ENCODE assay signal across 1 cellular context in the genomic region with DNA sequence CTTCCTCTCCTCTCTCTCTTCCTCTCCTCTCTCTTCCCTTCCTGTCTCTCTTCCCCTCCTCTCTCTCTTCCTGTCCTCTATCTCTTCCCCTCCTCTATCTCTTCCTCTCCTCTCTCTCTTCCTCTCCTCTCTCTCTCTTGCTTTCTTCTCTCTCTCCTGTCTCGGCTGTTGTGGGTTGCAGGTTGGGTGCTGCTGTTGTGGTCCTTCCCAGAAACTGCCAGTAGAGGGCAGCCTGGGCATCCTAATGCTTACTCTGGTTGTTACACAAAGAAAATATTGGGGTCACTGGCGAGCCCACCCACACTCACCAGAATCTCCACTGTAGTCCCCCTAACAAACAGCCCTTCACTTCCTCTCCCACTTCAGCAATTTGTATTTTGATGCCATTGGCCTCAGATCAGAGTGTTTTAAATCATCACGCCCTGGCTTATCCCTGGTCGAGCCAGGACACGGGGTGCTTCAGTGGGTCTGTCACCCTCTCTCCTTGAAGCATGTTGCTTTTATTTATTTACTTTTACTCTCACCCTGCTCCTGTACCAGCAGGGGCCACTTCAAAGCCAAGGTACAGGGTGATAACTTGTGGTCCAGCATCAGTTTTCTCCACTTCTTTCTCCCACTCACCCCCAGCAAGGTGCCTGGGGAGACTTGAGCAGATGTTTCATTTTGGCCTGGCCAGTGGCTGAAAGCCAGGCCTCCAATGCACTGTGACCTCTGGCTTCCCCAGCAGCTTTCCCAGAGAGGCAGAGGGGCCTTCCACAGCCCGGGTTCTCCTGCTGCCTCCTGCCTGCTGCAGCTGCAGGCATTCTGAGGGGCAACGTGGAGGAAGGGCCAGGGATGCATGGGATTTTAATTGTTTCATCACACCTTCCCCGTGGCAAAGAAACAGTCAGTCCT.
TF ChIP-seq lines count a peak whose summit lies in the region.

No MANE protein-coding gene starts in this region.

TF ChIP-seq in HepG2, 621 proteins besides CTCF, POLR2A, EP300 and RAD21 (continued from another document and continues in another):
- TF ChIP-seq, protein P1, sequence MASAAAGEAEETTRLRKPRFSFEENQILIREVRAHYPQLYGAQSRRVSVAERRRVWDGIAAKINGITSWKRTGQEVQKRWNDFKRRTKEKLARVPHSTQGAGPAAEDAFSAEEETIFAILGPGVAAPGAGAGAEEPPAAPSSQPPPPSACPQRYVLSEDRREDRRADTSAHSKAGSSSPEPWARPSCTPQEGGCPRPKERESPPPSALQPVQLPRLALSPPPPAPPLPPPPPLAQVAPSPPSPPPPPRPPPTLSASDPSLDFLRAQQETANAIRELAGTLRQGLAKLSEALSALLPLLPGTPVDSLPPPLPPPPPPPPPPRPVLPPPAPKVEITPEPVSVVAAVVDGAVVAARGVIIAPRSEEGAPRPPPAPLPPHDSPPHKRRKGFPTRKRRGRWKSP (CRISPR knock-in tag; IDR thresholded peaks at IDR 0.05), result no peak
- TF ChIP-seq, protein P2, sequence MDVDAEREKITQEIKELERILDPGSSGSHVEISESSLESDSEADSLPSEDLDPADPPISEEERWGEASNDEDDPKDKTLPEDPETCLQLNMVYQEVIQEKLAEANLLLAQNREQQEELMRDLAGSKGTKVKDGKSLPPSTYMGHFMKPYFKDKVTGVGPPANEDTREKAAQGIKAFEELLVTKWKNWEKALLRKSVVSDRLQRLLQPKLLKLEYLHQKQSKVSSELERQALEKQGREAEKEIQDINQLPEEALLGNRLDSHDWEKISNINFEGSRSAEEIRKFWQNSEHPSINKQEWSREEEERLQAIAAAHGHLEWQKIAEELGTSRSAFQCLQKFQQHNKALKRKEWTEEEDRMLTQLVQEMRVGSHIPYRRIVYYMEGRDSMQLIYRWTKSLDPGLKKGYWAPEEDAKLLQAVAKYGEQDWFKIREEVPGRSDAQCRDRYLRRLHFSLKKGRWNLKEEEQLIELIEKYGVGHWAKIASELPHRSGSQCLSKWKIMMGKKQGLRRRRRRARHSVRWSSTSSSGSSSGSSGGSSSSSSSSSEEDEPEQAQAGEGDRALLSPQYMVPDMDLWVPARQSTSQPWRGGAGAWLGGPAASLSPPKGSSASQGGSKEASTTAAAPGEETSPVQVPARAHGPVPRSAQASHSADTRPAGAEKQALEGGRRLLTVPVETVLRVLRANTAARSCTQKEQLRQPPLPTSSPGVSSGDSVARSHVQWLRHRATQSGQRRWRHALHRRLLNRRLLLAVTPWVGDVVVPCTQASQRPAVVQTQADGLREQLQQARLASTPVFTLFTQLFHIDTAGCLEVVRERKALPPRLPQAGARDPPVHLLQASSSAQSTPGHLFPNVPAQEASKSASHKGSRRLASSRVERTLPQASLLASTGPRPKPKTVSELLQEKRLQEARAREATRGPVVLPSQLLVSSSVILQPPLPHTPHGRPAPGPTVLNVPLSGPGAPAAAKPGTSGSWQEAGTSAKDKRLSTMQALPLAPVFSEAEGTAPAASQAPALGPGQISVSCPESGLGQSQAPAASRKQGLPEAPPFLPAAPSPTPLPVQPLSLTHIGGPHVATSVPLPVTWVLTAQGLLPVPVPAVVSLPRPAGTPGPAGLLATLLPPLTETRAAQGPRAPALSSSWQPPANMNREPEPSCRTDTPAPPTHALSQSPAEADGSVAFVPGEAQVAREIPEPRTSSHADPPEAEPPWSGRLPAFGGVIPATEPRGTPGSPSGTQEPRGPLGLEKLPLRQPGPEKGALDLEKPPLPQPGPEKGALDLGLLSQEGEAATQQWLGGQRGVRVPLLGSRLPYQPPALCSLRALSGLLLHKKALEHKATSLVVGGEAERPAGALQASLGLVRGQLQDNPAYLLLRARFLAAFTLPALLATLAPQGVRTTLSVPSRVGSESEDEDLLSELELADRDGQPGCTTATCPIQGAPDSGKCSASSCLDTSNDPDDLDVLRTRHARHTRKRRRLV (CRISPR knock-in tag; IDR thresholded peaks at IDR 0.05), result no peak
- TF ChIP-seq ZNF567 (CRISPR knock-in tag; IDR thresholded peaks at IDR 0.05; ENCODE audit: borderline replicate concordance) (no peak), ZBTB42 (CRISPR knock-in tag; IDR thresholded peaks at IDR 0.05) (no peak), ZNF160 (CRISPR knock-in tag; IDR thresholded peaks at IDR 0.05) (no peak), AHR (CRISPR knock-in tag; IDR thresholded peaks at IDR 0.05) (no peak), DR1 (CRISPR knock-in tag; IDR thresholded peaks at IDR 0.05) (no peak), HNF4G (IDR thresholded peaks at IDR 0.05; ENCODE audit: borderline replicate concordance, low read depth, low read length) (no peak), HNF4G (CRISPR knock-in tag; IDR thresholded peaks at IDR 0.05; ENCODE audit: borderline replicate concordance, low read depth) (no peak), ZNF563 (CRISPR knock-in tag; IDR thresholded peaks at IDR 0.05) (no peak), RAD51 (IDR thresholded peaks at IDR 0.05; ENCODE audit: borderline replicate concordance) (no peak), CHD2 (IDR thresholded peaks at IDR 0.05; ENCODE audit: low read depth, low read length) (no peak), ZNF672 (CRISPR knock-in tag; IDR thresholded peaks at IDR 0.05) (no peak), CENPX (CRISPR knock-in tag; IDR thresholded peaks at IDR 0.05) (no peak), ZNF775 (CRISPR knock-in tag; IDR thresholded peaks at IDR 0.05; ENCODE audit: borderline replicate concordance) (no peak), ZNF709 (CRISPR knock-in tag; IDR thresholded peaks at IDR 0.05) (no peak), KMT2B (CRISPR knock-in tag; IDR thresholded peaks at IDR 0.05) (0 out of 2 replicates have a peak, but pooled peaks have one; percentile 42), HNRNPUL1 (IDR thresholded peaks at IDR 0.05; ENCODE audit: low read depth, low read length) (no peak), ATF7 (IDR thresholded peaks at IDR 0.05) (no peak), ATF7 (CRISPR knock-in tag; IDR thresholded peaks at IDR 0.05) (no peak), TMF1 (CRISPR knock-in tag; IDR thresholded peaks at IDR 0.05; ENCODE audit: low read depth) (0 out of 2 replicates have a peak, but pooled peaks have one; percentile 36), FOXK1 (CRISPR knock-in tag; IDR thresholded peaks at IDR 0.05; ENCODE audit: borderline replicate concordance, low read depth) (peak; percentile 23; the same call in 1 of the 2 replicates), SRSF1 (optimal IDR thresholded peaks at IDR 0.05; ENCODE audit: low read depth, low read length) (no peak), TAF15 (IDR thresholded peaks at IDR 0.05; ENCODE audit: low read depth, low read length, poor library complexity, severe bottlenecking) (no peak), SETDB1 (CRISPR knock-in tag; IDR thresholded peaks at IDR 0.05; ENCODE audit: borderline replicate concordance) (no peak), SIN3A (IDR thresholded peaks at IDR 0.05; ENCODE audit: borderline replicate concordance, low read depth, low read length) (no peak), FOXA1 (IDR thresholded peaks at IDR 0.05) (0 out of 2 replicates have a peak, but pooled peaks have one; percentile 16), FOXA1 (CRISPR knock-in tag; IDR thresholded peaks at IDR 0.05) (peak; percentile 65), ZNF180 (CRISPR knock-in tag; IDR thresholded peaks at IDR 0.05; ENCODE audit: borderline replicate concordance, low read depth) (no peak), MIER3 (CRISPR knock-in tag; IDR thresholded peaks at IDR 0.05; ENCODE audit: borderline replicate concordance) (no peak), ZNF20 (CRISPR knock-in tag; IDR thresholded peaks at IDR 0.05) (no peak), EED (CRISPR knock-in tag; IDR thresholded peaks at IDR 0.05) (no peak), KLF11 (CRISPR knock-in tag; IDR thresholded peaks at IDR 0.05) (no peak)
- TF ChIP-seq, protein P3, sequence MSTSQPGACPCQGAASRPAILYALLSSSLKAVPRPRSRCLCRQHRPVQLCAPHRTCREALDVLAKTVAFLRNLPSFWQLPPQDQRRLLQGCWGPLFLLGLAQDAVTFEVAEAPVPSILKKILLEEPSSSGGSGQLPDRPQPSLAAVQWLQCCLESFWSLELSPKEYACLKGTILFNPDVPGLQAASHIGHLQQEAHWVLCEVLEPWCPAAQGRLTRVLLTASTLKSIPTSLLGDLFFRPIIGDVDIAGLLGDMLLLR (CRISPR knock-in tag; IDR thresholded peaks at IDR 0.05), result no peak
- TF ChIP-seq, protein P4, sequence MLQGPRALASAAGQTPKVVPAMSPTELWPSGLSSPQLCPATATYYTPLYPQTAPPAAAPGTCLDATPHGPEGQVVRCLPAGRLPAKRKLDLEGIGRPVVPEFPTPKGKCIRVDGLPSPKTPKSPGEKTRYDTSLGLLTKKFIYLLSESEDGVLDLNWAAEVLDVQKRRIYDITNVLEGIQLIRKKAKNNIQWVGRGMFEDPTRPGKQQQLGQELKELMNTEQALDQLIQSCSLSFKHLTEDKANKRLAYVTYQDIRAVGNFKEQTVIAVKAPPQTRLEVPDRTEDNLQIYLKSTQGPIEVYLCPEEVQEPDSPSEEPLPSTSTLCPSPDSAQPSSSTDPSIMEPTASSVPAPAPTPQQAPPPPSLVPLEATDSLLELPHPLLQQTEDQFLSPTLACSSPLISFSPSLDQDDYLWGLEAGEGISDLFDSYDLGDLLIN (CRISPR knock-in tag; IDR thresholded peaks at IDR 0.05; ENCODE audit: borderline replicate concordance), result no peak
- TF ChIP-seq, protein P5, sequence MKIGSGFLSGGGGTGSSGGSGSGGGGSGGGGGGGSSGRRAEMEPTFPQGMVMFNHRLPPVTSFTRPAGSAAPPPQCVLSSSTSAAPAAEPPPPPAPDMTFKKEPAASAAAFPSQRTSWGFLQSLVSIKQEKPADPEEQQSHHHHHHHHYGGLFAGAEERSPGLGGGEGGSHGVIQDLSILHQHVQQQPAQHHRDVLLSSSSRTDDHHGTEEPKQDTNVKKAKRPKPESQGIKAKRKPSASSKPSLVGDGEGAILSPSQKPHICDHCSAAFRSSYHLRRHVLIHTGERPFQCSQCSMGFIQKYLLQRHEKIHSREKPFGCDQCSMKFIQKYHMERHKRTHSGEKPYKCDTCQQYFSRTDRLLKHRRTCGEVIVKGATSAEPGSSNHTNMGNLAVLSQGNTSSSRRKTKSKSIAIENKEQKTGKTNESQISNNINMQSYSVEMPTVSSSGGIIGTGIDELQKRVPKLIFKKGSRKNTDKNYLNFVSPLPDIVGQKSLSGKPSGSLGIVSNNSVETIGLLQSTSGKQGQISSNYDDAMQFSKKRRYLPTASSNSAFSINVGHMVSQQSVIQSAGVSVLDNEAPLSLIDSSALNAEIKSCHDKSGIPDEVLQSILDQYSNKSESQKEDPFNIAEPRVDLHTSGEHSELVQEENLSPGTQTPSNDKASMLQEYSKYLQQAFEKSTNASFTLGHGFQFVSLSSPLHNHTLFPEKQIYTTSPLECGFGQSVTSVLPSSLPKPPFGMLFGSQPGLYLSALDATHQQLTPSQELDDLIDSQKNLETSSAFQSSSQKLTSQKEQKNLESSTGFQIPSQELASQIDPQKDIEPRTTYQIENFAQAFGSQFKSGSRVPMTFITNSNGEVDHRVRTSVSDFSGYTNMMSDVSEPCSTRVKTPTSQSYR (CRISPR knock-in tag; IDR thresholded peaks at IDR 0.05; ENCODE audit: borderline replicate concordance), result no peak
- TF ChIP-seq, protein P6, sequence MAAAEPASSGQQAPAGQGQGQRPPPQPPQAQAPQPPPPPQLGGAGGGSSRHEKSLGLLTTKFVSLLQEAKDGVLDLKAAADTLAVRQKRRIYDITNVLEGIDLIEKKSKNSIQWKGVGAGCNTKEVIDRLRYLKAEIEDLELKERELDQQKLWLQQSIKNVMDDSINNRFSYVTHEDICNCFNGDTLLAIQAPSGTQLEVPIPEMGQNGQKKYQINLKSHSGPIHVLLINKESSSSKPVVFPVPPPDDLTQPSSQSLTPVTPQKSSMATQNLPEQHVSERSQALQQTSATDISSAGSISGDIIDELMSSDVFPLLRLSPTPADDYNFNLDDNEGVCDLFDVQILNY (CRISPR knock-in tag; conservative IDR thresholded peaks at IDR 0.05), result no peak
- TF ChIP-seq, protein P7, sequence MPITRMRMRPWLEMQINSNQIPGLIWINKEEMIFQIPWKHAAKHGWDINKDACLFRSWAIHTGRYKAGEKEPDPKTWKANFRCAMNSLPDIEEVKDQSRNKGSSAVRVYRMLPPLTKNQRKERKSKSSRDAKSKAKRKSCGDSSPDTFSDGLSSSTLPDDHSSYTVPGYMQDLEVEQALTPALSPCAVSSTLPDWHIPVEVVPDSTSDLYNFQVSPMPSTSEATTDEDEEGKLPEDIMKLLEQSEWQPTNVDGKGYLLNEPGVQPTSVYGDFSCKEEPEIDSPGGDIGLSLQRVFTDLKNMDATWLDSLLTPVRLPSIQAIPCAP (CRISPR knock-in tag; IDR thresholded peaks at IDR 0.05; ENCODE audit: low read depth), result no peak
- TF ChIP-seq, protein P8, sequence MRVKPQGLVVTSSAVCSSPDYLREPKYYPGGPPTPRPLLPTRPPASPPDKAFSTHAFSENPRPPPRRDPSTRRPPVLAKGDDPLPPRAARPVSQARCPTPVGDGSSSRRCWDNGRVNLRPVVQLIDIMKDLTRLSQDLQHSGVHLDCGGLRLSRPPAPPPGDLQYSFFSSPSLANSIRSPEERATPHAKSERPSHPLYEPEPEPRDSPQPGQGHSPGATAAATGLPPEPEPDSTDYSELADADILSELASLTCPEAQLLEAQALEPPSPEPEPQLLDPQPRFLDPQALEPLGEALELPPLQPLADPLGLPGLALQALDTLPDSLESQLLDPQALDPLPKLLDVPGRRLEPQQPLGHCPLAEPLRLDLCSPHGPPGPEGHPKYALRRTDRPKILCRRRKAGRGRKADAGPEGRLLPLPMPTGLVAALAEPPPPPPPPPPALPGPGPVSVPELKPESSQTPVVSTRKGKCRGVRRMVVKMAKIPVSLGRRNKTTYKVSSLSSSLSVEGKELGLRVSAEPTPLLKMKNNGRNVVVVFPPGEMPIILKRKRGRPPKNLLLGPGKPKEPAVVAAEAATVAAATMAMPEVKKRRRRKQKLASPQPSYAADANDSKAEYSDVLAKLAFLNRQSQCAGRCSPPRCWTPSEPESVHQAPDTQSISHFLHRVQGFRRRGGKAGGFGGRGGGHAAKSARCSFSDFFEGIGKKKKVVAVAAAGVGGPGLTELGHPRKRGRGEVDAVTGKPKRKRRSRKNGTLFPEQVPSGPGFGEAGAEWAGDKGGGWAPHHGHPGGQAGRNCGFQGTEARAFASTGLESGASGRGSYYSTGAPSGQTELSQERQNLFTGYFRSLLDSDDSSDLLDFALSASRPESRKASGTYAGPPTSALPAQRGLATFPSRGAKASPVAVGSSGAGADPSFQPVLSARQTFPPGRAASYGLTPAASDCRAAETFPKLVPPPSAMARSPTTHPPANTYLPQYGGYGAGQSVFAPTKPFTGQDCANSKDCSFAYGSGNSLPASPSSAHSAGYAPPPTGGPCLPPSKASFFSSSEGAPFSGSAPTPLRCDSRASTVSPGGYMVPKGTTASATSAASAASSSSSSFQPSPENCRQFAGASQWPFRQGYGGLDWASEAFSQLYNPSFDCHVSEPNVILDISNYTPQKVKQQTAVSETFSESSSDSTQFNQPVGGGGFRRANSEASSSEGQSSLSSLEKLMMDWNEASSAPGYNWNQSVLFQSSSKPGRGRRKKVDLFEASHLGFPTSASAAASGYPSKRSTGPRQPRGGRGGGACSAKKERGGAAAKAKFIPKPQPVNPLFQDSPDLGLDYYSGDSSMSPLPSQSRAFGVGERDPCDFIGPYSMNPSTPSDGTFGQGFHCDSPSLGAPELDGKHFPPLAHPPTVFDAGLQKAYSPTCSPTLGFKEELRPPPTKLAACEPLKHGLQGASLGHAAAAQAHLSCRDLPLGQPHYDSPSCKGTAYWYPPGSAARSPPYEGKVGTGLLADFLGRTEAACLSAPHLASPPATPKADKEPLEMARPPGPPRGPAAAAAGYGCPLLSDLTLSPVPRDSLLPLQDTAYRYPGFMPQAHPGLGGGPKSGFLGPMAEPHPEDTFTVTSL (CRISPR knock-in tag; IDR thresholded peaks at IDR 0.05; ENCODE audit: borderline replicate concordance), result no peak
